8 cellular contexts compared by ENCODE assay signal in the genomic region with DNA sequence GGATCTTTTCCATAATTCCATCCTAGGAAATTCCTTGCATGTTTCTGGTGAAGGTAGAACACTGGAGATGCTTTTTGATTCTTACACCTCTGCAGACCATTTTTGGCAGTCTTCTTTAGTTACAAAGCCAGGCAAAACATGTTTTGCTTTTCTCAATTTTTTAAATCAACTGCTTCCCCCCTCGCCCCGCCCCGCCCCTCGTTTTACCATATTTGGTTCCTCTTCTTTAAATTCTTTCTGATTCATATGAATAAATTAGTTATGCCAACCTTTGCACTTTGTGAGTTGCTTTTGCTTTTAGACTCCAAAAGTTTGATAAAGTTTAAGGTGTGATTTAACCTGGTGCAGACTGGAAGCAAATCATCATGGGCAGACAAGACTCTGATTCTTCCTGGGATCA.
DNase-seq lines count a peak whose midpoint lies in the region; ATAC-seq, FAIRE-seq and TF ChIP-seq lines count a peak whose summit lies in the region.

No MANE protein-coding gene starts in this region.

- FAIRE-seq in keratinocyte (lab: Jason Lieb, UNC), result no peak

- no peaks in the 10 kb centered on the region for H3K9me3 ChIP-seq in keratinocyte (ENCODE audit: control insufficient read depth, low read depth, low read length)

- H2AFZ ChIP-seq in keratinocyte (ENCODE audit: control insufficient read depth, low read length), result no peak overlapping the region

- H3K27me3 ChIP-seq in keratinocyte (ENCODE audit: control insufficient read depth, extremely low read depth, insufficient read depth, low read length) (peaks cover 5% of the 10 kb centered on the region), brain microvascular endothelial cell (replicated peaks) (no peaks in the 10 kb centered on the region)

- peak overlapping the region; percentile 91 for H3K4me3 Mint-ChIP-seq in activated T-cell treated with anti-CD3 and anti-CD28 coated beads, Interleukin-2, amount 50 U/mL, for 4 hours
- peak overlapping the region; percentile 90 for H3K4me3 Mint-ChIP-seq in stimulated activated effector memory CD8-positive, alpha-beta T cell treated with anti-CD3 and anti-CD28 coated beads, Interleukin-12 subunit alpha, Interleukin-12 subunit beta, amount 100 ng/mL, for 72 hours

- peak overlapping the region; percentile 98 for H3K4me2 ChIP-seq in keratinocyte (ENCODE audit: control insufficient read depth, extremely low read depth, insufficient read depth, low read depth, low read length)

- H3K9me1 ChIP-seq in keratinocyte (ENCODE audit: control insufficient read depth, extremely low read depth, insufficient read depth, low read length), result no peaks in the 10 kb centered on the region

- peak overlapping the region; percentile 82 for H3K9ac ChIP-seq in keratinocyte (ENCODE audit: control insufficient read depth, extremely low read depth, insufficient read depth, low read length)

- H3K4me3 ChIP-seq in keratinocyte (ENCODE audit: control insufficient read depth in 2 of 3, extremely low read depth in 1 of 3, insufficient read depth in 2 of 3, low read depth in 1 of 3, low read length in 3 of 3), result peak overlapping the region in 2 of 3 experiments; percentile 86
- H3K4me3 ChIP-seq in brain microvascular endothelial cell (ENCODE audit: low read depth, low read length), result no peak overlapping the region

- H3K4me1 Mint-ChIP-seq in activated T-cell treated with anti-CD3 and anti-CD28 coated beads, Interleukin-2, amount 50 U/mL, for 4 hours (ENCODE audit: low read depth), result peaks cover 50% of the 10 kb centered on the region
- peaks cover 34% of the 10 kb centered on the region for H3K4me1 Mint-ChIP-seq in stimulated activated effector memory CD8-positive, alpha-beta T cell treated with anti-CD3 and anti-CD28 coated beads, Interleukin-12 subunit alpha, Interleukin-12 subunit beta, amount 100 ng/mL, for 72 hours

- H3K36me3 Mint-ChIP-seq in activated T-cell treated with anti-CD3 and anti-CD28 coated beads, Interleukin-2, amount 50 U/mL, for 4 hours (ENCODE audit: insufficient read depth), result peaks cover 2% of the 10 kb centered on the region
- H3K36me3 Mint-ChIP-seq in stimulated activated effector memory CD8-positive, alpha-beta T cell treated with anti-CD3 and anti-CD28 coated beads, Interleukin-12 subunit alpha, Interleukin-12 subunit beta, amount 100 ng/mL, for 72 hours, result peaks cover 18% of the 10 kb centered on the region

- DNase-seq in KBM-7, result peak; percentile 25
- DNase-seq in activated T-cell treated with anti-CD3 and anti-CD28 coated beads, Interleukin-2, amount 50 U/mL, for 4 hours, result peak; percentile 44
- DNase-seq in keratinocyte (ENCODE audit: low read depth, low spot score), result no peak
- no peak for DNase-seq in stimulated activated effector memory CD8-positive, alpha-beta T cell treated with anti-CD3 and anti-CD28 coated beads, Interleukin-12 subunit alpha, Interleukin-12 subunit beta, amount 100 ng/mL, for 72 hours (ENCODE audit: low spot score in 2 of 2)
- DNase-seq in brain microvascular endothelial cell, result no peak
- DNase-seq in SK-N-DZ (ENCODE audit: low spot score), result no peak
- DNase-seq in HuH-7.5 (ENCODE audit: low spot score), result no peak
- no peak for DNase-seq in NCI-H146 treated with DMSO at 0.1 percent for 48 hours (lab: John Stamatoyannopoulos, UW; ENCODE audit: unreplicated experiment)

- H3K79me2 ChIP-seq in keratinocyte (ENCODE audit: control insufficient read depth, insufficient read depth, low read length), result no peaks in the 10 kb centered on the region

- H3K27ac ChIP-seq in keratinocyte (ENCODE audit: control insufficient read depth, insufficient read depth, low read length) (no peak overlapping the region), brain microvascular endothelial cell (no peak overlapping the region)

- H3K27me3 Mint-ChIP-seq in activated T-cell treated with anti-CD3 and anti-CD28 coated beads, Interleukin-2, amount 50 U/mL, for 4 hours (ENCODE audit: low read depth), result no peaks in the 10 kb centered on the region

- H3K36me3 ChIP-seq in keratinocyte (ENCODE audit: control insufficient read depth in 2 of 2, extremely low read depth in 1 of 2, insufficient read depth in 2 of 2, low read length in 2 of 2), result no peaks in the 10 kb centered on the region
- H3K36me3 ChIP-seq in brain microvascular endothelial cell (replicated peaks), result no peaks in the 10 kb centered on the region

- H3K4me1 ChIP-seq in keratinocyte (ENCODE audit: control insufficient read depth, extremely low read depth, insufficient read depth, low read length), result peaks cover 6% of the 10 kb centered on the region

- peak overlapping the region; percentile 92 for H3K27ac Mint-ChIP-seq in stimulated activated effector memory CD8-positive, alpha-beta T cell treated with anti-CD3 and anti-CD28 coated beads, Interleukin-12 subunit alpha, Interleukin-12 subunit beta, amount 100 ng/mL, for 72 hours

- in situ Hi-C loops in KBM-7 (cut with MboI; ENCODE audit: low pct_unique_long_range_greater_than_20kb, low sequenced_read_pairs), result loop anchor here (25.0 kb wide), 1 partner anchor 143 kb away; no protein-coding TSS in a partner anchor
- in situ Hi-C loops in brain microvascular endothelial cell (cut with HindIII; ENCODE audit: low pct_ligation_motif_present, low sequenced_read_pairs), result no loop called here

- no peaks in the 10 kb centered on the region for H4K20me1 ChIP-seq in keratinocyte (ENCODE audit: control insufficient read depth, extremely low read depth, insufficient read depth, low read length)

- ATAC-seq in activated T-cell treated with anti-CD3 and anti-CD28 coated beads, Interleukin-2, amount 50 U/mL, for 4 hours, result no peak
- no peak for ATAC-seq in stimulated activated effector memory CD8-positive, alpha-beta T cell treated with anti-CD3 and anti-CD28 coated beads, Interleukin-12 subunit alpha, Interleukin-12 subunit beta, amount 100 ng/mL, for 72 hours

- no peak for TF ChIP-seq CTCF in keratinocyte (optimal IDR thresholded peaks at IDR 0.05 in 1 of 3, IDR thresholded peaks at IDR 0.05 in 1 of 3, conservative IDR thresholded peaks at IDR 0.05 in 1 of 3; ENCODE audit: extremely low read depth in 1 of 3, insufficient read depth in 2 of 3, low read length in 3 of 3)
- no peak for TF ChIP-seq CTCF in brain microvascular endothelial cell (IDR thresholded peaks at IDR 0.05; ENCODE audit: low read depth, low read length, missing control alignments)

- H3K9me3 Mint-ChIP-seq in activated T-cell treated with anti-CD3 and anti-CD28 coated beads, Interleukin-2, amount 50 U/mL, for 4 hours, result no peaks in the 10 kb centered on the region
- no peaks in the 10 kb centered on the region for H3K9me3 Mint-ChIP-seq in stimulated activated effector memory CD8-positive, alpha-beta T cell treated with anti-CD3 and anti-CD28 coated beads, Interleukin-12 subunit alpha, Interleukin-12 subunit beta, amount 100 ng/mL, for 72 hours

- dilution Hi-C loops in keratinocyte (cut with MboI; ENCODE audit: extremely low pct_ligation_motif_present, low sequenced_read_pairs), result no loop called here

Comparison
In these comparisons a context has a peak if more than half of its experiments do, and no peak if none do; other contexts are left out.
1. DNase-seq: peak in KBM-7 (single experiment) and activated T-cell treated with anti-CD3 and anti-CD28 coated beads, Interleukin-2, amount 50 U/mL, for 4 hours (single experiment); none in keratinocyte (single experiment), stimulated activated effector memory CD8-positive, alpha-beta T cell treated with anti-CD3 and anti-CD28 coated beads, Interleukin-12 subunit alpha, Interleukin-12 subunit beta, amount 100 ng/mL, for 72 hours (0 of 2), brain microvascular endothelial cell (single experiment), SK-N-DZ (single experiment), HuH-7.5 (single experiment) and NCI-H146 treated with DMSO at 0.1 percent for 48 hours (single experiment).